ENCODE assay signal across 25 cellular contexts in the genomic region with DNA sequence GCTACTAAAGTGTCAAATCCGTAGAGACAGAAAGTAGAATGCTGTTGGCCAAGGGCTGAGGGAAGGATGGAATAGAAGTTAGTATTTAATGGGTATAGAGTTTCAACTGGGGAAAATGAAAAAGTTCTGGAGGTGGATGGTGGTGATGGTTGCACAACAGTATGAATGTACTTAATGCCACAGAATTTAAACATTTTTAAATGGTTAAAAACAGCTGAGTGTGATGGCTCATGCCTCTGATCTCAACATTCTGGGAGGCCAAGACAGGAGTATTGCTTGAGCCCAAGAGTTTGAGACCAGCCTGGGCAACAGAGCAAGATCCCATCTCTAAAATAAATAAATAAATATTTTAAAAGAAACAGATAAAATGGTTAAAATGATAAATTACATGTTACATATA.
"Had no signal": no experiment of that assay in that cellular context is flagged by ENCODE, and none has a peak within 500 bp of the region (broad histone marks: within the 10 kb centered on the region; RNA-seq: fewer than 3 reads in every experiment).

No MANE protein-coding gene starts in this region.

- FAIRE-seq: frontal cortex, small intestine had no signal

- DNase-seq: activated CD4-positive, alpha-beta T cell treated with anti-CD3 and anti-CD28 coated beads for 48 hours; activated CD4-positive, alpha-beta T cell treated with anti-CD3 and anti-CD28 coated beads, Interleukin-2, amount 50 U/mL, for 48 hours; activated CD4-positive, CD25-positive, alpha-beta regulatory T cell; activated CD8-positive, alpha-beta memory T cell treated with anti-CD3 and anti-CD28 coated beads for 24 hours; activated effector memory CD4-positive, alpha-beta T cell treated with Interleukin-2 at 50 U/mL for 16 hours; activated naive CD4-positive, alpha-beta T cell treated with Interleukin-2 at 50 U/mL for 16 hours; adrenal gland; aorta; body of pancreas; colonic mucosa; effector CD8-positive, alpha-beta T cell; islet precursor cell; left ventricle myocardium inferior; mucosa of descending colon; posterior cingulate gyrus; right lobe of liver; small intestine; stimulated activated CD4-positive, alpha-beta T cell treated with anti-CD3 and anti-CD28 coated beads, Interleukin-4, amount 100 ng/mL, for 4 hours; stimulated activated CD8-positive, alpha-beta memory T cell treated with anti-CD3 and anti-CD28 coated beads, Interleukin-4, amount 100 ng/mL, for 48 hours; stimulated activated naive CD8-positive, alpha-beta T cell treated with anti-CD3 and anti-CD28 coated beads, Interleukin-15, amount 100 ng/mL, for 72 hours; substantia nigra; uterus had no signal

- ATAC-seq: body of pancreas; mucosa of descending colon; natural killer cell treated with Interleukin-12 subunit alpha and Interleukin-12 subunit beta and Interleukin-15 and Interleukin-18, amount 100 ng/mL, for 72 hours; right lobe of liver; stimulated activated memory B cell treated with anti-CD40 and anti-IgM and Interleukin-4, amounts not matched to agents 10 μg/mL and 1 μg/mL and 100 μg/mL, for 72 hours; stimulated activated naive CD8-positive, alpha-beta T cell treated with anti-CD3 and anti-CD28 coated beads, Interleukin-15, amount 100 ng/mL, for 72 hours had no signal
